15 cellular contexts compared by ENCODE assay signal in genomic region chr12:56375598-56376434, GRCh38. TPM values are rescaled to one million over a fixed set of nuclear protein-coding genes. Genes with fewer than 3 reads are reported as not detected.
DNase-seq lines count a peak whose midpoint lies in the region; ATAC-seq, FAIRE-seq and TF ChIP-seq lines count a peak whose summit lies in the region.
"Had no signal": no experiment of that assay in that cellular context is flagged by ENCODE, and none has a peak within 500 bp of the region (broad histone marks: within the 10 kb centered on the region; RNA-seq: fewer than 3 reads in every experiment).

No MANE protein-coding gene starts in this region.

- H3K4me1 ChIP-seq in K562 (replicated peaks in 1 of 2; ENCODE audit: control insufficient read depth in 2 of 2, insufficient read depth in 2 of 2, low read length in 2 of 2) (peaks cover 22 to 24% of the 10 kb centered on the region in 2 experiments; a peak in 4 of 5 replicates), psoas muscle (no peaks in the 10 kb centered on the region)

- H3K4me3 ChIP-seq in K562: no peak overlapping the region
- no peak overlapping the region for H3K4me3 ChIP-seq in psoas muscle

- H3K9me1 ChIP-seq in K562 (ENCODE audit: control insufficient read depth, insufficient read depth, low read length): no peaks in the 10 kb centered on the region

- H3K79me2 ChIP-seq in K562 (ENCODE audit: control insufficient read depth, insufficient read depth, low read length): no peaks in the 10 kb centered on the region

- 46% methylated on average over 11 of the region's 11 CpGs for WGBS in K562 (ENCODE audit: insufficient coverage, low coverage, missing lambda C conversion rate)
- WGBS in psoas muscle, 3 donors: 64 to 68% (median 65%) methylated on average over 11 of the region's 11 CpGs

- no TSS peak for BruUV-seq in K562 (replicated peaks; lab: Mats Ljungman, UMichigan)

- no peaks in the 10 kb centered on the region for H3K9me3 ChIP-seq in K562 (replicated peaks; ENCODE audit: control insufficient read depth, insufficient read depth, low read depth, low read length)
- H3K9me3 ChIP-seq in psoas muscle: no peaks in the 10 kb centered on the region

- no peak for TF ChIP-seq POLR2A in K562 (conservative IDR thresholded peaks at IDR 0.05)

- DNase-seq in K562 (ENCODE audit: extremely low read depth in 1 of 4, low spot score in 3 of 4) (peak in 1 of 4 experiments; percentile 62), NK-92 (lab: John Stamatoyannopoulos, UW; ENCODE audit: unreplicated experiment) (no peak), HUDEP-2 (lab: John Stamatoyannopoulos, UW; ENCODE audit: unreplicated experiment in 76 of 76) (no peak), psoas muscle (no peak)
- DNase-seq: COR-L47, left cardiac atrium, NCI-H2171 treated with DMSO at 0.1 percent for 48 hours, T-helper 2 cell had no signal

- peak; percentile 43 for ATAC-seq in GM18508 (IDR thresholded peaks at IDR 0.05; ENCODE audit: insufficient read depth, unreplicated experiment)
- peak; percentile 49 for ATAC-seq in GM21423 (IDR thresholded peaks at IDR 0.05; ENCODE audit: unreplicated experiment)
- peak; percentile 66 for ATAC-seq in HG03196 (IDR thresholded peaks at IDR 0.05; ENCODE audit: unreplicated experiment)
- peak; percentile 31 for ATAC-seq in K562
- no peak for ATAC-seq in psoas muscle
- no peak for ATAC-seq in HG02840 (IDR thresholded peaks at IDR 0.05; ENCODE audit: low FRiP score, unreplicated experiment)
- ATAC-seq: left cardiac atrium had no signal

- peak overlapping the region; percentile 83 for H3K27ac ChIP-seq in K562 (ENCODE audit: extremely low read depth, low read depth, low read length)
- no peak overlapping the region for H3K27ac ChIP-seq in psoas muscle

- POLR2A ChIA-PET in K562 (lab: Yijun Ruan, JAX): interaction anchor here (0.6 to 2.4 kb wide), 4 partner anchors 10 to 858 kb away, joined by 3 to 12 read pairs (median 4); partner anchors contain the start of genes APOF and STAT2

- H2AFZ ChIP-seq in K562 (ENCODE audit: low read depth, low read length): peak overlapping the region; percentile 93

- no peaks in the 10 kb centered on the region for H3K27me3 ChIP-seq in K562 (ENCODE audit: control insufficient read depth in 2 of 2, insufficient read depth in 2 of 2, low read length in 2 of 2)
- no peaks in the 10 kb centered on the region for H3K27me3 ChIP-seq in psoas muscle (ENCODE audit: insufficient read depth in 3 of 3, low read length in 2 of 3)

- H3K36me3 ChIP-seq in K562 (ENCODE audit: control insufficient read depth, insufficient read depth, low read length) (no peaks in the 10 kb centered on the region), psoas muscle (ENCODE audit: insufficient read depth in 1 of 2, low read depth in 1 of 2) (no peaks in the 10 kb centered on the region)

- no peaks in the 10 kb centered on the region for H4K20me1 ChIP-seq in K562 (replicated peaks; ENCODE audit: control insufficient read depth, insufficient read depth, low read length)

- intact Hi-C loops in K562 (cut with micrococcal nuclease) (loop anchor here (2.0 to 5.0 kb wide), 3 partner anchors 27 to 71 kb away; partner anchors contain the start of genes CNPY2 and TIMELESS), psoas muscle (cut with DNase I) (no loop called here)

- peak; percentile 46 for FAIRE-seq in K562 (lab: Jason Lieb, UNC)
- FAIRE-seq: urothelium cell line had no signal

- H3K4me2 ChIP-seq in K562 (ENCODE audit: insufficient read depth, low read length): peak overlapping the region; percentile 14; the same call in 1 of the 2 replicates

- peak; percentile 83 for TF ChIP-seq EP300 in K562 (IDR thresholded peaks at IDR 0.05; ENCODE audit: low read length)

- in situ Hi-C loops in K562 (cut with MboI): no loop called here

- H3K9ac ChIP-seq in K562 (ENCODE audit: insufficient read depth in 1 of 2, low read depth in 2 of 2, low read length in 2 of 2): peak overlapping the region in 1 of 2 experiments; percentile 3; a peak in 3 of 4 replicates

- no peak for TF ChIP-seq RAD21 in K562 (CRISPR knock-in tag; conservative IDR thresholded peaks at IDR 0.05 in 1 of 2, IDR thresholded peaks at IDR 0.05 in 1 of 2)

- TF ChIP-seq CTCF in K562 (IDR thresholded peaks at IDR 0.05 in 2 of 3, conservative IDR thresholded peaks at IDR 0.05 in 1 of 3; ENCODE audit: insufficient read depth in 2 of 3, low read depth in 1 of 3, low read length in 3 of 3) (no peak), psoas muscle (IDR thresholded peaks at IDR 0.05) (no peak)

- CTCF ChIA-PET in K562 (lab: Yijun Ruan, JAX; ENCODE audit: low intra/inter-chr PET ratio): interaction anchor here (0.7 kb wide), 1 partner anchor 85 kb away, joined by 4 read pairs; no protein-coding TSS in a partner anchor

RNA-seq across cellular contexts. Expression of gene APOF, which starts 13.2 kb away (rescaled TPM):
- not detected in 2 replicates for total RNA-seq in K562 (2011; cell fraction: chromatin; rRNA removed; ENCODE audit: low replicate concordance)
- total RNA-seq in K562 (2011; cell fraction: nucleolus; rRNA removed): 0.33 TPM in 1 of 2 replicates, not detected in the other
- total RNA-seq in K562 (2011; cell fraction: nucleoplasm; rRNA removed): not detected in 2 replicates
- total RNA-seq in K562 (2014; rRNA removed): 0.09 TPM in 1 of 2 replicates, not detected in the other
- total RNA-seq in K562 (2014; rRNA removed; fragmentation: Illumina TruSeq; extraction: Trizol): not detected in 2 replicates
- total RNA-seq in K562 (2015; rRNA removed; fragmentation: Illumina TruSeq; extraction: Trizol): not detected in 2 replicates
- total RNA-seq in K562 (2021): 0.09 TPM in 1 of 2 replicates, not detected in the other
- polyA plus RNA-seq in K562 (2011; rRNA removed): not detected in 2 replicates
- 0.03 TPM in 1 of 2 replicates, not detected in the other for polyA plus RNA-seq in K562 (2011; cell fraction: cytosol; rRNA removed)
- polyA plus RNA-seq in K562 (2011; cell fraction: nucleus; rRNA removed): not detected in 2 replicates
- 0.08 and 0.12 TPM in 2 replicates for polyA plus RNA-seq in K562 (2012)
- not detected in 2 replicates for polyA plus RNA-seq in K562 (2014; fragmentation: Illumina TruSeq; extraction: Trizol)
- under 1 TPM; 0.14 to 0.15 TPM for polyA plus RNA-seq in K562 (2014; fragmentation: Nextera tagmentation; extraction: Ambion mirVana)
- polyA plus RNA-seq in K562 (2014; rRNA removed): not detected in 2 replicates
- not detected in 2 replicates for polyA minus RNA-seq in K562 (2011; rRNA and poly(A)+ RNA removed)
- polyA minus RNA-seq in K562 (2011; cell fraction: cytosol; rRNA and poly(A)+ RNA removed): not detected in 2 replicates
- not detected in 2 replicates for polyA minus RNA-seq in K562 (2011; cell fraction: nucleus; rRNA and poly(A)+ RNA removed)
- not detected for total RNA-seq in psoas muscle
- polyA plus RNA-seq in psoas muscle: not detected
- total RNA-seq: HT-29, left cardiac atrium, osteocyte had no signal

RNA-seq across cellular contexts. Expression of gene STAT2, which starts 15.9 kb away (rescaled TPM):
- 323 and 539 TPM in 2 replicates for total RNA-seq in K562 (2011; cell fraction: chromatin; rRNA removed; ENCODE audit: low replicate concordance)
- 245 and 246 TPM in 2 replicates for total RNA-seq in K562 (2011; cell fraction: nucleolus; rRNA removed)
- total RNA-seq in K562 (2011; cell fraction: nucleoplasm; rRNA removed): 197 and 224 TPM in 2 replicates
- 32.7 and 36.9 TPM in 2 replicates for total RNA-seq in K562 (2014; rRNA removed)
- total RNA-seq in K562 (2014; rRNA removed; fragmentation: Illumina TruSeq; extraction: Trizol): 38.6 and 40.3 TPM in 2 replicates
- 39.1 and 40.5 TPM in 2 replicates for total RNA-seq in K562 (2015; rRNA removed; fragmentation: Illumina TruSeq; extraction: Trizol)
- total RNA-seq in K562 (2021): 46.9 and 49.3 TPM in 2 replicates
- polyA plus RNA-seq in K562 (2011; rRNA removed): 44.2 and 71.2 TPM in 2 replicates
- polyA plus RNA-seq in K562 (2011; cell fraction: cytosol; rRNA removed): 27.4 and 45.5 TPM in 2 replicates
- polyA plus RNA-seq in K562 (2011; cell fraction: nucleus; rRNA removed): 151 and 211 TPM in 2 replicates
- polyA plus RNA-seq in K562 (2012): 34.1 and 59.4 TPM in 2 replicates
- polyA plus RNA-seq in K562 (2014; fragmentation: Illumina TruSeq; extraction: Trizol): 38.2 and 39.2 TPM in 2 replicates
- 10 to 100 TPM; 15.5 to 16.9 TPM for polyA plus RNA-seq in K562 (2014; fragmentation: Nextera tagmentation; extraction: Ambion mirVana)
- polyA plus RNA-seq in K562 (2014; rRNA removed): 39.1 and 40.1 TPM in 2 replicates
- 69.6 and 79.5 TPM in 2 replicates for polyA minus RNA-seq in K562 (2011; rRNA and poly(A)+ RNA removed)
- 28.8 and 40.3 TPM in 2 replicates for polyA minus RNA-seq in K562 (2011; cell fraction: cytosol; rRNA and poly(A)+ RNA removed)
- polyA minus RNA-seq in K562 (2011; cell fraction: nucleus; rRNA and poly(A)+ RNA removed): 75.9 and 148 TPM in 2 replicates
- total RNA-seq in psoas muscle: 10 to 100 TPM; 25.9 to 34.6 (median 30.9) TPM
- 10 to 100 TPM; 15.0 to 31.7 (median 15.2) TPM for polyA plus RNA-seq in psoas muscle

RNA-seq across cellular contexts. Expression of gene IL23A, which starts 37.1 kb away (rescaled TPM):
- total RNA-seq in K562 (2011; cell fraction: chromatin; rRNA removed; ENCODE audit: low replicate concordance): 5.8 and 7.7 TPM in 2 replicates
- total RNA-seq in K562 (2011; cell fraction: nucleolus; rRNA removed): 6.0 and 10.7 TPM in 2 replicates
- 8.4 and 11.0 TPM in 2 replicates for total RNA-seq in K562 (2011; cell fraction: nucleoplasm; rRNA removed)
- 7.8 and 8.9 TPM in 2 replicates for total RNA-seq in K562 (2014; rRNA removed)
- total RNA-seq in K562 (2014; rRNA removed; fragmentation: Illumina TruSeq; extraction: Trizol): 9.0 and 9.1 TPM in 2 replicates
- 9.1 TPM in 2 replicates for total RNA-seq in K562 (2015; rRNA removed; fragmentation: Illumina TruSeq; extraction: Trizol)
- total RNA-seq in K562 (2021): 9.6 and 12.5 TPM in 2 replicates
- 4.4 and 21.6 TPM in 2 replicates for polyA plus RNA-seq in K562 (2011; rRNA removed)
- polyA plus RNA-seq in K562 (2011; cell fraction: cytosol; rRNA removed): 9.3 and 22.4 TPM in 2 replicates
- polyA plus RNA-seq in K562 (2011; cell fraction: nucleus; rRNA removed): 18.8 and 49.0 TPM in 2 replicates
- 10.0 and 54.7 TPM in 2 replicates for polyA plus RNA-seq in K562 (2012)
- 20.1 and 22.5 TPM in 2 replicates for polyA plus RNA-seq in K562 (2014; fragmentation: Illumina TruSeq; extraction: Trizol)
- polyA plus RNA-seq in K562 (2014; fragmentation: Nextera tagmentation; extraction: Ambion mirVana): 10 to 100 TPM; 36.7 to 37.2 TPM
- polyA plus RNA-seq in K562 (2014; rRNA removed): 21.3 and 29.3 TPM in 2 replicates
- 0.98 and 2.3 TPM in 2 replicates for polyA minus RNA-seq in K562 (2011; rRNA and poly(A)+ RNA removed)
- 3.3 TPM in 1 of 2 replicates, not detected in the other for polyA minus RNA-seq in K562 (2011; cell fraction: cytosol; rRNA and poly(A)+ RNA removed)
- 0.67 and 3.4 TPM in 2 replicates for polyA minus RNA-seq in K562 (2011; cell fraction: nucleus; rRNA and poly(A)+ RNA removed)
- under 1 TPM in 1 of 4 donors, not detected in 3; 0.32 TPM for total RNA-seq in psoas muscle
- under 1 TPM in 2 of 3 donors, not detected in 1; 0.57 to 0.68 TPM for polyA plus RNA-seq in psoas muscle
- total RNA-seq: left cardiac atrium, osteocyte had no signal

RNA-seq across cellular contexts. Expression of gene PAN2, which starts 42.0 kb away (rescaled TPM):
- 615 and 739 TPM in 2 replicates for total RNA-seq in K562 (2011; cell fraction: chromatin; rRNA removed; ENCODE audit: low replicate concordance)
- total RNA-seq in K562 (2011; cell fraction: nucleolus; rRNA removed): 296 and 318 TPM in 2 replicates
- total RNA-seq in K562 (2011; cell fraction: nucleoplasm; rRNA removed): 263 and 299 TPM in 2 replicates
- total RNA-seq in K562 (2014; rRNA removed): 25.0 and 25.6 TPM in 2 replicates
- 25.9 and 26.0 TPM in 2 replicates for total RNA-seq in K562 (2014; rRNA removed; fragmentation: Illumina TruSeq; extraction: Trizol)
- 21.6 and 21.7 TPM in 2 replicates for total RNA-seq in K562 (2015; rRNA removed; fragmentation: Illumina TruSeq; extraction: Trizol)
- total RNA-seq in K562 (2021): 40.2 and 51.4 TPM in 2 replicates
- 66.1 and 134 TPM in 2 replicates for polyA plus RNA-seq in K562 (2011; rRNA removed)
- polyA plus RNA-seq in K562 (2011; cell fraction: cytosol; rRNA removed): 22.2 and 36.4 TPM in 2 replicates
- polyA plus RNA-seq in K562 (2011; cell fraction: nucleus; rRNA removed): 942 and 1,795 TPM in 2 replicates
- polyA plus RNA-seq in K562 (2012): 42.1 and 71.3 TPM in 2 replicates
- polyA plus RNA-seq in K562 (2014; fragmentation: Illumina TruSeq; extraction: Trizol): 29.1 and 35.3 TPM in 2 replicates
- 10 to 100 TPM; 15.0 to 23.9 TPM for polyA plus RNA-seq in K562 (2014; fragmentation: Nextera tagmentation; extraction: Ambion mirVana)
- 39.4 and 65.2 TPM in 2 replicates for polyA plus RNA-seq in K562 (2014; rRNA removed)
- 27.5 and 64.2 TPM in 2 replicates for polyA minus RNA-seq in K562 (2011; rRNA and poly(A)+ RNA removed)
- polyA minus RNA-seq in K562 (2011; cell fraction: cytosol; rRNA and poly(A)+ RNA removed): 13.0 and 14.8 TPM in 2 replicates
- polyA minus RNA-seq in K562 (2011; cell fraction: nucleus; rRNA and poly(A)+ RNA removed): 98.8 and 223 TPM in 2 replicates
- 10 to 100 TPM; 22.1 to 37.5 (median 28.7) TPM for total RNA-seq in psoas muscle
- 10 to 100 TPM; 17.3 to 28.7 (median 17.4) TPM for polyA plus RNA-seq in psoas muscle

Comparison
In these comparisons a context has a peak if more than half of its experiments do, and no peak if none do; other contexts are left out.
1. ATAC-seq: peak in GM18508 (single experiment), GM21423 (single experiment), HG03196 (single experiment) and K562 (single experiment); none in psoas muscle (0 of 4) and HG02840 (single experiment).
2. RNA of gene IL23A, which starts 37.1 kb away (total RNA-seq): 5.8 to 12.5 TPM in K562; 0.32 TPM in psoas muscle; every median in the first group is over 4 times any median in the second.